ENCODE assay signal across 1 cellular context in the genomic region with DNA sequence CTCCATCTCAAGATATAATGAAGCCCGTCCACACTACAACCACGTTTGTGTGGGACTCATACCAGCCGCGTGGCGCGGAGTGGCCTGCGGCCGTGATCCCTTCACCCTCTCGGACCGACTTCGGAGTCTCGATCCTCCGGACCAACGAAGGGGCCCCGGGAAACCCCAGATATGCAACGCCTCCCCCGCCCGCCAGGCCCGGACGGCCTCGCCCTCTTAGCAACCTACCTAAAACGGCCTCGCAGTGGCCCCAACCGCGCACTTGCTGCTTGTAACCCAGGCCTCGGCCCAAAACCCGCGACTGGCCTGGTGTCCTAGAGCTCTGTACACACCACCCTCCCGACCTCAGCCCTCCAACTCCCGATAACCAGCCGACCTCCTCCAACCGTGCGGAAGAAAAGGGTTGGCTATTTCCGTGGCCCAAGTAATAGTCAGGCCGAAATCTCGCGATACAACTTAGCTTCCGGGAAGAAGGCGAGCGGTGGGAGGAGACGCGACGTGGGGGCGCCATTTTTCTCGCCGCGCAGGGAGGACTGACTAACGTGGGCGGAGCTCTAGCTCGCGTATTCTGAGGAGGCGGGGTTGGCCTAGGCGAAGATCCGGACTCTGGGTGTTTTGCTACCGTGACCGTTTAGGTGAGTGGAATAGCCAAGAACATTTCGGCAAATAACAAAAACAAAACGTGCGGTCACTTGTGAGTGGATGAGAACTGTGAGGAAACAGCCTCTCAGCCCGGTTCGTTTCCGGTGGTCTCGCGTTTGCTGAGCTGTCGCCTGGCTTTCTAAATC.
TF ChIP-seq lines count a peak whose summit lies in the region.

A gene (plus strand): TSS at position 579 of the 788 bp plus-strand sequence. CDS start 5,722 bp downstream, outside the sequence.
A gene with protein sequence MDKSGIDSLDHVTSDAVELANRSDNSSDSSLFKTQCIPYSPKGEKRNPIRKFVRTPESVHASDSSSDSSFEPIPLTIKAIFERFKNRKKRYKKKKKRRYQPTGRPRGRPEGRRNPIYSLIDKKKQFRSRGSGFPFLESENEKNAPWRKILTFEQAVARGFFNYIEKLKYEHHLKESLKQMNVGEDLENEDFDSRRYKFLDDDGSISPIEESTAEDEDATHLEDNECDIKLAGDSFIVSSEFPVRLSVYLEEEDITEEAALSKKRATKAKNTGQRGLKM (minus strand): TSS at position 402 of the 788 bp plus-strand sequence. CDS start 2,191 bp downstream, outside the sequence.

TF ChIP-seq in HepG2, 621 proteins besides CTCF, POLR2A, EP300 and RAD21 (continued from another document and continues in another):
- TF ChIP-seq, protein P1, sequence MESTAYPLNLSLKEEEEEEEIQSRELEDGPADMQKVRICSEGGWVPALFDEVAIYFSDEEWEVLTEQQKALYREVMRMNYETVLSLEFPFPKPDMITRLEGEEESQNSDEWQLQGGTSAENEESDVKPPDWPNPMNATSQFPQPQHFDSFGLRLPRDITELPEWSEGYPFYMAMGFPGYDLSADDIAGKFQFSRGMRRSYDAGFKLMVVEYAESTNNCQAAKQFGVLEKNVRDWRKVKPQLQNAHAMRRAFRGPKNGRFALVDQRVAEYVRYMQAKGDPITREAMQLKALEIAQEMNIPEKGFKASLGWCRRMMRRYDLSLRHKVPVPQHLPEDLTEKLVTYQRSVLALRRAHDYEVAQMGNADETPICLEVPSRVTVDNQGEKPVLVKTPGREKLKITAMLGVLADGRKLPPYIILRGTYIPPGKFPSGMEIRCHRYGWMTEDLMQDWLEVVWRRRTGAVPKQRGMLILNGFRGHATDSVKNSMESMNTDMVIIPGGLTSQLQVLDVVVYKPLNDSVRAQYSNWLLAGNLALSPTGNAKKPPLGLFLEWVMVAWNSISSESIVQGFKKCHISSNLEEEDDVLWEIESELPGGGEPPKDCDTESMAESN (CRISPR knock-in tag; conservative IDR thresholded peaks at IDR 0.05): peak; percentile 19; the same call in 1 of the 2 replicates
- peak; percentile 78 for TF ChIP-seq KMT2A (CRISPR knock-in tag; IDR thresholded peaks at IDR 0.05)
- TF ChIP-seq, protein P2, sequence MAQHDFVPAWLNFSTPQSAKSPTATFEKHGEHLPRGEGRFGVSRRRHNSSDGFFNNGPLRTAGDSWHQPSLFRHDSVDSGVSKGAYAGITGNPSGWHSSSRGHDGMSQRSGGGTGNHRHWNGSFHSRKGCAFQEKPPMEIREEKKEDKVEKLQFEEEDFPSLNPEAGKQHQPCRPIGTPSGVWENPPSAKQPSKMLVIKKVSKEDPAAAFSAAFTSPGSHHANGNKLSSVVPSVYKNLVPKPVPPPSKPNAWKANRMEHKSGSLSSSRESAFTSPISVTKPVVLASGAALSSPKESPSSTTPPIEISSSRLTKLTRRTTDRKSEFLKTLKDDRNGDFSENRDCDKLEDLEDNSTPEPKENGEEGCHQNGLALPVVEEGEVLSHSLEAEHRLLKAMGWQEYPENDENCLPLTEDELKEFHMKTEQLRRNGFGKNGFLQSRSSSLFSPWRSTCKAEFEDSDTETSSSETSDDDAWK (CRISPR knock-in tag; IDR thresholded peaks at IDR 0.05): no peak
- TF ChIP-seq, protein P3, sequence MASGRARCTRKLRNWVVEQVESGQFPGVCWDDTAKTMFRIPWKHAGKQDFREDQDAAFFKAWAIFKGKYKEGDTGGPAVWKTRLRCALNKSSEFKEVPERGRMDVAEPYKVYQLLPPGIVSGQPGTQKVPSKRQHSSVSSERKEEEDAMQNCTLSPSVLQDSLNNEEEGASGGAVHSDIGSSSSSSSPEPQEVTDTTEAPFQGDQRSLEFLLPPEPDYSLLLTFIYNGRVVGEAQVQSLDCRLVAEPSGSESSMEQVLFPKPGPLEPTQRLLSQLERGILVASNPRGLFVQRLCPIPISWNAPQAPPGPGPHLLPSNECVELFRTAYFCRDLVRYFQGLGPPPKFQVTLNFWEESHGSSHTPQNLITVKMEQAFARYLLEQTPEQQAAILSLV (CRISPR knock-in tag; IDR thresholded peaks at IDR 0.05; ENCODE audit: borderline replicate concordance): peak; percentile 30; the same call in 1 of the 2 replicates
- TF ChIP-seq RXRB (CRISPR knock-in tag; IDR thresholded peaks at IDR 0.05; ENCODE audit: borderline replicate concordance): peak; percentile 43; the same call in 1 of the 2 replicates
- TF ChIP-seq PTBP1 (IDR thresholded peaks at IDR 0.05; ENCODE audit: low read depth, low read length, poor library complexity, severe bottlenecking): peak; percentile 48
- TF ChIP-seq ZNF614 (CRISPR knock-in tag; IDR thresholded peaks at IDR 0.05; ENCODE audit: borderline replicate concordance): 0 out of 2 replicates have a peak, but pooled peaks have one; percentile 35
- TF ChIP-seq, protein P4, sequence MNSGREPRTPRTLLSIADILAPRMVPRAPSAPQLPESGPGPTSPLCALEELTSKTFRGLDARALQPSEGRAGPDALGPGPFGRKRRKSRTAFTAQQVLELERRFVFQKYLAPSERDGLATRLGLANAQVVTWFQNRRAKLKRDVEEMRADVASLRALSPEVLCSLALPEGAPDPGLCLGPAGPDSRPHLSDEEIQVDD (CRISPR knock-in tag; IDR thresholded peaks at IDR 0.05; ENCODE audit: borderline replicate concordance): no peak
- TF ChIP-seq, protein P5, sequence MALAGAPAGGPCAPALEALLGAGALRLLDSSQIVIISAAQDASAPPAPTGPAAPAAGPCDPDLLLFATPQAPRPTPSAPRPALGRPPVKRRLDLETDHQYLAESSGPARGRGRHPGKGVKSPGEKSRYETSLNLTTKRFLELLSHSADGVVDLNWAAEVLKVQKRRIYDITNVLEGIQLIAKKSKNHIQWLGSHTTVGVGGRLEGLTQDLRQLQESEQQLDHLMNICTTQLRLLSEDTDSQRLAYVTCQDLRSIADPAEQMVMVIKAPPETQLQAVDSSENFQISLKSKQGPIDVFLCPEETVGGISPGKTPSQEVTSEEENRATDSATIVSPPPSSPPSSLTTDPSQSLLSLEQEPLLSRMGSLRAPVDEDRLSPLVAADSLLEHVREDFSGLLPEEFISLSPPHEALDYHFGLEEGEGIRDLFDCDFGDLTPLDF (CRISPR knock-in tag; IDR thresholded peaks at IDR 0.05): no peak
- no peak for TF ChIP-seq ZNF780A (CRISPR knock-in tag; IDR thresholded peaks at IDR 0.05)
- peak; percentile 95 for TF ChIP-seq RBM22 (optimal IDR thresholded peaks at IDR 0.05; ENCODE audit: low read length)
- TF ChIP-seq, protein P6, sequence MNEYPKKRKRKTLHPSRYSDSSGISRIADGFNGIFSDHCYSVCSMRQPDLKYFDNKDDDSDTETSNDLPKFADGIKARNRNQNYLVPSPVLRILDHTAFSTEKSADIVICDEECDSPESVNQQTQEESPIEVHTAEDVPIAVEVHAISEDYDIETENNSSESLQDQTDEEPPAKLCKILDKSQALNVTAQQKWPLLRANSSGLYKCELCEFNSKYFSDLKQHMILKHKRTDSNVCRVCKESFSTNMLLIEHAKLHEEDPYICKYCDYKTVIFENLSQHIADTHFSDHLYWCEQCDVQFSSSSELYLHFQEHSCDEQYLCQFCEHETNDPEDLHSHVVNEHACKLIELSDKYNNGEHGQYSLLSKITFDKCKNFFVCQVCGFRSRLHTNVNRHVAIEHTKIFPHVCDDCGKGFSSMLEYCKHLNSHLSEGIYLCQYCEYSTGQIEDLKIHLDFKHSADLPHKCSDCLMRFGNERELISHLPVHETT (CRISPR knock-in tag; conservative IDR thresholded peaks at IDR 0.05): no peak
- TF ChIP-seq JUN (CRISPR knock-in tag; IDR thresholded peaks at IDR 0.05): peak; percentile 52; the same call in 1 of the 2 replicates
- no peak for TF ChIP-seq KAT2B (IDR thresholded peaks at IDR 0.05; ENCODE audit: borderline replicate concordance, low read depth, low read length)
- no peak for TF ChIP-seq ZFYVE20 (CRISPR knock-in tag; IDR thresholded peaks at IDR 0.05; ENCODE audit: borderline replicate concordance, low read depth)
- no peak for TF ChIP-seq ZNF567 (CRISPR knock-in tag; IDR thresholded peaks at IDR 0.05; ENCODE audit: borderline replicate concordance)
- TF ChIP-seq ZNF496 (CRISPR knock-in tag; IDR thresholded peaks at IDR 0.05; ENCODE audit: insufficient replicate concordance): no peak
- TF ChIP-seq ZSCAN31 (CRISPR knock-in tag; IDR thresholded peaks at IDR 0.05; ENCODE audit: low read depth): peak; percentile 47; the same call in 1 of the 2 replicates
- peak; percentile 92 for TF ChIP-seq POGZ (CRISPR knock-in tag; IDR thresholded peaks at IDR 0.05)
- TF ChIP-seq, protein P7, sequence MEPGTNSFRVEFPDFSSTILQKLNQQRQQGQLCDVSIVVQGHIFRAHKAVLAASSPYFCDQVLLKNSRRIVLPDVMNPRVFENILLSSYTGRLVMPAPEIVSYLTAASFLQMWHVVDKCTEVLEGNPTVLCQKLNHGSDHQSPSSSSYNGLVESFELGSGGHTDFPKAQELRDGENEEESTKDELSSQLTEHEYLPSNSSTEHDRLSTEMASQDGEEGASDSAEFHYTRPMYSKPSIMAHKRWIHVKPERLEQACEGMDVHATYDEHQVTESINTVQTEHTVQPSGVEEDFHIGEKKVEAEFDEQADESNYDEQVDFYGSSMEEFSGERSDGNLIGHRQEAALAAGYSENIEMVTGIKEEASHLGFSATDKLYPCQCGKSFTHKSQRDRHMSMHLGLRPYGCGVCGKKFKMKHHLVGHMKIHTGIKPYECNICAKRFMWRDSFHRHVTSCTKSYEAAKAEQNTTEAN (CRISPR knock-in tag; conservative IDR thresholded peaks at IDR 0.05): no peak
- TF ChIP-seq, protein P8, sequence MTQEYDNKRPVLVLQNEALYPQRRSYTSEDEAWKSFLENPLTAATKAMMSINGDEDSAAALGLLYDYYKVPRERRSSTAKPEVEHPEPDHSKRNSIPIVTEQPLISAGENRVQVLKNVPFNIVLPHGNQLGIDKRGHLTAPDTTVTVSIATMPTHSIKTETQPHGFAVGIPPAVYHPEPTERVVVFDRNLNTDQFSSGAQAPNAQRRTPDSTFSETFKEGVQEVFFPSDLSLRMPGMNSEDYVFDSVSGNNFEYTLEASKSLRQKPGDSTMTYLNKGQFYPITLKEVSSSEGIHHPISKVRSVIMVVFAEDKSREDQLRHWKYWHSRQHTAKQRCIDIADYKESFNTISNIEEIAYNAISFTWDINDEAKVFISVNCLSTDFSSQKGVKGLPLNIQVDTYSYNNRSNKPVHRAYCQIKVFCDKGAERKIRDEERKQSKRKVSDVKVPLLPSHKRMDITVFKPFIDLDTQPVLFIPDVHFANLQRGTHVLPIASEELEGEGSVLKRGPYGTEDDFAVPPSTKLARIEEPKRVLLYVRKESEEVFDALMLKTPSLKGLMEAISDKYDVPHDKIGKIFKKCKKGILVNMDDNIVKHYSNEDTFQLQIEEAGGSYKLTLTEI (CRISPR knock-in tag; conservative IDR thresholded peaks at IDR 0.05): no peak
- TF ChIP-seq MTF1 (CRISPR knock-in tag; IDR thresholded peaks at IDR 0.05): no peak
- no peak; the same call in none of the 2 replicates for TF ChIP-seq GTF2F1 (IDR thresholded peaks at IDR 0.05; ENCODE audit: low read length)
- peak; percentile 92 for TF ChIP-seq GABPB1 (CRISPR knock-in tag; IDR thresholded peaks at IDR 0.05)
- TF ChIP-seq, protein P9, sequence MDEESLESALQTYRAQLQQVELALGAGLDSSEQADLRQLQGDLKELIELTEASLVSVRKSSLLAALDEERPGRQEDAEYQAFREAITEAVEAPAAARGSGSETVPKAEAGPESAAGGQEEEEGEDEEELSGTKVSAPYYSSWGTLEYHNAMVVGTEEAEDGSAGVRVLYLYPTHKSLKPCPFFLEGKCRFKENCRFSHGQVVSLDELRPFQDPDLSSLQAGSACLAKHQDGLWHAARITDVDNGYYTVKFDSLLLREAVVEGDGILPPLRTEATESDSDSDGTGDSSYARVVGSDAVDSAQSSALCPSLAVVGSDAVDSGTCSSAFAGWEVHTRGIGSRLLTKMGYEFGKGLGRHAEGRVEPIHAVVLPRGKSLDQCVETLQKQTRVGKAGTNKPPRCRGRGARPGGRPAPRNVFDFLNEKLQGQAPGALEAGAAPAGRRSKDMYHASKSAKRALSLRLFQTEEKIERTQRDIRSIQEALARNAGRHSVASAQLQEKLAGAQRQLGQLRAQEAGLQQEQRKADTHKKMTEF (CRISPR knock-in tag; IDR thresholded peaks at IDR 0.05): peak; percentile 89
- peak; percentile 61; the same call in 1 of the 2 replicates for TF ChIP-seq HOXD1 (CRISPR knock-in tag; IDR thresholded peaks at IDR 0.05)
- no peak for TF ChIP-seq IRX3 (CRISPR knock-in tag; IDR thresholded peaks at IDR 0.05; ENCODE audit: borderline replicate concordance, low read depth)
- TF ChIP-seq, protein P10, sequence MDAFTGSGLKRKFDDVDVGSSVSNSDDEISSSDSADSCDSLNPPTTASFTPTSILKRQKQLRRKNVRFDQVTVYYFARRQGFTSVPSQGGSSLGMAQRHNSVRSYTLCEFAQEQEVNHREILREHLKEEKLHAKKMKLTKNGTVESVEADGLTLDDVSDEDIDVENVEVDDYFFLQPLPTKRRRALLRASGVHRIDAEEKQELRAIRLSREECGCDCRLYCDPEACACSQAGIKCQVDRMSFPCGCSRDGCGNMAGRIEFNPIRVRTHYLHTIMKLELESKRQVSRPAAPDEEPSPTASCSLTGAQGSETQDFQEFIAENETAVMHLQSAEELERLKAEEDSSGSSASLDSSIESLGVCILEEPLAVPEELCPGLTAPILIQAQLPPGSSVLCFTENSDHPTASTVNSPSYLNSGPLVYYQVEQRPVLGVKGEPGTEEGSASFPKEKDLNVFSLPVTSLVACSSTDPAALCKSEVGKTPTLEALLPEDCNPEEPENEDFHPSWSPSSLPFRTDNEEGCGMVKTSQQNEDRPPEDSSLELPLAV (CRISPR knock-in tag; conservative IDR thresholded peaks at IDR 0.05; ENCODE audit: low read depth): no peak
- peak; percentile 45; the same call in 1 of the 2 replicates for TF ChIP-seq ZNF547 (CRISPR knock-in tag; IDR thresholded peaks at IDR 0.05)
- no peak; the same call in 1 of the 2 replicates for TF ChIP-seq BRD4 (CRISPR knock-in tag; IDR thresholded peaks at IDR 0.05)
- peak; percentile 53 for TF ChIP-seq CBX1 (IDR thresholded peaks at IDR 0.05; ENCODE audit: low read depth)
- TF ChIP-seq ZNF335 (CRISPR knock-in tag; IDR thresholded peaks at IDR 0.05): peak; percentile 47; the same call in 1 of the 2 replicates
- TF ChIP-seq KLF13 (CRISPR knock-in tag; IDR thresholded peaks at IDR 0.05): no peak
- TF ChIP-seq ZNF253 (CRISPR knock-in tag; IDR thresholded peaks at IDR 0.05; ENCODE audit: borderline replicate concordance): no peak
- TF ChIP-seq, protein P11, sequence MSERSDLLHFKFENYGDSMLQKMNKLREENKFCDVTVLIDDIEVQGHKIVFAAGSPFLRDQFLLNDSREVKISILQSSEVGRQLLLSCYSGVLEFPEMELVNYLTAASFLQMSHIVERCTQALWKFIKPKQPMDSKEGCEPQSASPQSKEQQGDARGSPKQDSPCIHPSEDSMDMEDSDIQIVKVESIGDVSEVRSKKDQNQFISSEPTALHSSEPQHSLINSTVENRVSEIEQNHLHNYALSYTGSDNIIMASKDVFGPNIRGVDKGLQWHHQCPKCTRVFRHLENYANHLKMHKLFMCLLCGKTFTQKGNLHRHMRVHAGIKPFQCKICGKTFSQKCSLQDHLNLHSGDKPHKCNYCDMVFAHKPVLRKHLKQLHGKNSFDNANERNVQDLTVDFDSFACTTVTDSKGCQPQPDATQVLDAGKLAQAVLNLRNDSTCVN (CRISPR knock-in tag; IDR thresholded peaks at IDR 0.05; ENCODE audit: borderline replicate concordance): no peak
- TF ChIP-seq PHF8 (CRISPR knock-in tag; IDR thresholded peaks at IDR 0.05): peak; percentile 87
- TF ChIP-seq, protein P12, sequence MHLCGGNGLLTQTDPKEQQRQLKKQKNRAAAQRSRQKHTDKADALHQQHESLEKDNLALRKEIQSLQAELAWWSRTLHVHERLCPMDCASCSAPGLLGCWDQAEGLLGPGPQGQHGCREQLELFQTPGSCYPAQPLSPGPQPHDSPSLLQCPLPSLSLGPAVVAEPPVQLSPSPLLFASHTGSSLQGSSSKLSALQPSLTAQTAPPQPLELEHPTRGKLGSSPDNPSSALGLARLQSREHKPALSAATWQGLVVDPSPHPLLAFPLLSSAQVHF (CRISPR knock-in tag; IDR thresholded peaks at IDR 0.05): no peak
- no peak; the same call in 1 of the 2 replicates for TF ChIP-seq BCL6 (CRISPR knock-in tag; IDR thresholded peaks at IDR 0.05)
- no peak for TF ChIP-seq ZNF326 (CRISPR knock-in tag; IDR thresholded peaks at IDR 0.05; ENCODE audit: borderline replicate concordance)
- TF ChIP-seq ZSCAN22 (CRISPR knock-in tag; IDR thresholded peaks at IDR 0.05): no peak
- peak; percentile 86 for TF ChIP-seq DMAP1 (CRISPR knock-in tag; IDR thresholded peaks at IDR 0.05)
